Comparison of ENCODE assay signal across 15 cellular contexts in the genomic region with DNA sequence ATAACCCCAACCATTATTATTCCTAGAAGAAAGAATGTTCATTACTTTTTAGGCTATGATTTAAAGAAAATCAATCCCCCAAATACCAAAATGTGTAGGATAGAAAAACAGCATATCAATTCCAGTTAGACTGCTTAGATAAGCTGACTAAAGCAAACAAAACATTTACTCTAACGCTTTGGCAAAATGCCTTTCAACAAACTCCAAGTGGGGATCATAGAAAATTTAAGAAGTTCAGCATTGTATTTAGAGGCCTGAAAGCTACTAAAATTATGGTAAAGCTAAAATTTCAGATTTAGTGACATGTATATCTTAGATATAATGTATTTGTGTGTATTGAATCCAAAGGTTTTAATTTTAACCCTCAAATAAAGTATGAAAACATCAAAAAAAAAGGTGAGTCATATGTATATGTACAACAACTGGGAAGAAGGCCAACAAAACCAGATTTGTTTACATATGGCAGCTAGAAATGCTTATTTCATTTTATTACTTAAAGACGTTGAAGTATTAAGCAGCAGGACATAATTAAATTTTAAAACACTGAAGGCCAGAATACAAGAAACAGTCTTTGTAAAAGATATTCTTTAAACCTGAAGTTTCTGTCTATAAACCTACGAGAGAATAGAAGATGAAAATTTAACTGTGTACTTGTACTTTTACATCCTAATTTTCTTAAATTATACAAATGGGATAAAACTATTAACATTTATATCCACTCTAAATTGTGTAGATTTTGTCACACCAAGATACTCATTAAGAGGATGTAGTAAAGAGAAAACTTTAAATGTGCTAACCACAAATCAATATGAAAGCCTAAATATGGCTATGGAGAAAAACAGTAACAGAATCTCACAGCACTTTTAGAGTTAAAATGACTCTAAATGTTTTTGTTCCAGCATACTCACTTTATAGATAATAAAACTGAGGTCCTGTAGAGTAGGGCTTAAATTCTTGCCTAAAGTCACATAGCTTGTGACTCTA.
A peak's percentile ranks its signal among the peaks of the same experiment; 100 is the strongest.
DNase-seq lines count a peak whose midpoint lies in the region; ATAC-seq and TF ChIP-seq lines count a peak whose summit lies in the region.
"Had no signal": no experiment of that assay in that cellular context is flagged by ENCODE, and none has a peak within 500 bp of the region (broad histone marks: within the 10 kb centered on the region; RNA-seq: fewer than 3 reads in every experiment).

No MANE protein-coding gene starts in this region.

- H3K27me3 ChIP-seq in AG04450 (ENCODE audit: control insufficient read depth, insufficient read depth, low read length), result no peaks in the 10 kb centered on the region
- H3K27me3 ChIP-seq: BE2C had no signal

- POLR2A ChIA-PET in AG04450 (lab: Yijun Ruan, JAX), result no interaction called here
- POLR2A ChIA-PET in RWPE1 (lab: Yijun Ruan, JAX; ENCODE audit: low non-redundant PET), result no interaction called here

- intact Hi-C loops in head of caudate nucleus (cut with DNase I), result no loop called here

- H3K4me3 ChIP-seq in AG04450 (ENCODE audit: low read depth, low read length) (no peak overlapping the region), foreskin fibroblast (ENCODE audit: low read depth in 1 of 2, low read length in 2 of 2) (no peak overlapping the region)
- H3K4me3 ChIP-seq: K562 had no signal

- CTCF ChIA-PET in AG04450 (lab: Charles Lee), result interaction anchor here (1.1 to 5.0 kb wide), 3 partner anchors 10 to 505 kb away, joined by 6 to 37 read pairs (median 8); no protein-coding TSS in a partner anchor
- CTCF ChIA-PET in RWPE1 (lab: Yijun Ruan, JAX), result interaction anchor here (1.2 kb wide), 1 partner anchor 505 kb away, joined by 4 read pairs; no protein-coding TSS in a partner anchor

- TF ChIP-seq CTCF in AG04450 (IDR thresholded peaks at IDR 0.05; ENCODE audit: low read depth, low read length) (no peak), RWPE1 (conservative IDR thresholded peaks at IDR 0.05; ENCODE audit: low read depth) (no peak), foreskin fibroblast (IDR thresholded peaks at IDR 0.05; ENCODE audit: low read depth, low read length) (no peak)

- DNase-seq in AG04450 (ENCODE audit: low read depth, low spot score) (peak; percentile 63), HS-5 (ENCODE audit: low read depth) (peak; percentile 56), RWPE1 (ENCODE audit: low spot score) (peak; percentile 9), foreskin fibroblast (peak; percentile 64 to 89), head of caudate nucleus (no peak)
- DNase-seq in activated effector memory CD4-positive, alpha-beta T cell treated with Interleukin-2 at 50 U/mL for 16 hours, result no peak
- DNase-seq: activated T-cell treated with anti-CD3 and anti-CD28 coated beads, Interleukin-2, amount 50 U/mL, for 1 hour; anterior cingulate cortex; BE2C; endodermal cell; mesendoderm; SHP77 had no signal

- peaks cover 4% of the 10 kb centered on the region; the same call in 1 of the 2 replicates for H3K9me3 ChIP-seq in AG04450 (ENCODE audit: control insufficient read depth, insufficient read depth, low read length)
- H3K9me3 ChIP-seq: BE2C had no signal

- no peak for ATAC-seq in HG03039 (IDR thresholded peaks at IDR 0.05; ENCODE audit: unreplicated experiment)
- no peak for ATAC-seq in HG03521 (IDR thresholded peaks at IDR 0.05; ENCODE audit: unreplicated experiment)
- ATAC-seq: K562 had no signal

- H3K27ac ChIP-seq in AG04450 (ENCODE audit: low read depth, low read length) (no peak overlapping the region), RWPE1 (no peak overlapping the region)

Comparison
In these comparisons a context has a peak if more than half of its experiments do, and no peak if none do; other contexts are left out.
1. DNase-seq: peak in AG04450 (single experiment), HS-5 (single experiment), RWPE1 (single experiment) and foreskin fibroblast (2 of 2); none in activated effector memory CD4-positive, alpha-beta T cell treated with Interleukin-2 at 50 U/mL for 16 hours (single experiment) and head of caudate nucleus (0 of 42).